22 cellular contexts compared by ENCODE assay signal in the genomic region with DNA sequence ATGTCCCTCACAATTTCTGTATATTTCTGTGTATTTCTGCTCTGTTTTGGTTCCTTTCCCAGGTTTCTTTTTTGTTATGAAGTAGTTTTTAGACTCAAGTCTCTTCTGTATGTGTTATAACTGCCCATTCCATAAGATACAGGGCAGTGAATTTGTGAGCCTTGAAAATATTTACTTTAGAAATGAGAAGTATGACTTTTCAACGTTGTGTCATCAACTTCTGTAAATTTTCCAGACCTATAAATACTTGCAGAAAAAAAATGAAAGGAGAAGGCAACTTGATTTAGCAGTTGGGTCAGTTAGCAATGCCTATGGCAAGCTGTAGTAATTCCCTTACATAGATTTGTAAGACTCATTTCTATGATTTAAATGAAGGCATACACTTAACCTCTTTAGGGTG. TPM values are rescaled to one million over a fixed set of nuclear protein-coding genes. Genes with fewer than 3 reads are reported as not detected.
DNase-seq lines count a peak whose midpoint lies in the region; ATAC-seq and TF ChIP-seq lines count a peak whose summit lies in the region.
"Had no signal": no experiment of that assay in that cellular context is flagged by ENCODE, and none has a peak within 500 bp of the region (broad histone marks: within the 10 kb centered on the region; RNA-seq: fewer than 3 reads in every experiment).

No MANE protein-coding gene starts in this region.

- H3K27me3 ChIP-seq in RWPE2 (ENCODE audit: insufficient read depth, poor library complexity, severe bottlenecking) (no peaks in the 10 kb centered on the region), rectal smooth muscle tissue (ENCODE audit: control insufficient read depth, insufficient read depth, low read length) (no peaks in the 10 kb centered on the region), gastrocnemius medialis (no peaks in the 10 kb centered on the region)
- H3K27me3 ChIP-seq: foreskin keratinocyte, left lung, upper lobe of right lung had no signal

- H3K9me3 ChIP-seq in RWPE2 (ENCODE audit: severe bottlenecking) = no peaks in the 10 kb centered on the region
- H3K9me3 ChIP-seq in gastrocnemius medialis = no peaks in the 10 kb centered on the region
- H3K9me3 ChIP-seq: left lung, upper lobe of right lung had no signal

- TF ChIP-seq CTCF in Calu3 (IDR thresholded peaks at IDR 0.05; ENCODE audit: unreplicated experiment) (no peak), RWPE2 (IDR thresholded peaks at IDR 0.05; ENCODE audit: poor library complexity, severe bottlenecking) (no peak), gastrocnemius medialis (IDR thresholded peaks at IDR 0.05 in 4 of 5, conservative IDR thresholded peaks at IDR 0.05 in 1 of 5) (no peak)

- H3K4me1 Mint-ChIP-seq in Calu3 (ENCODE audit: low read depth, unreplicated experiment) = peaks cover 87% of the 10 kb centered on the region
- H3K4me1 Mint-ChIP-seq: activated CD4-positive, alpha-beta memory T cell treated with anti-CD3 and anti-CD28 coated beads, Interleukin-2, amount 10 ng/mL, durations not matched to agents 7 days and 5 days had no signal

- H3K9ac ChIP-seq in rectal smooth muscle tissue (ENCODE audit: low read length) = no peak overlapping the region

- CTCF ChIA-PET in Calu3 (lab: Charles Lee) = interaction anchor here (1.1 kb wide), 2 partner anchors 11 to 114 kb away, joined by 3 to 4 read pairs; a partner anchor contains a TSS

- no peak overlapping the region for H3K4me3 ChIP-seq in RWPE2 (ENCODE audit: severe bottlenecking)
- H3K4me3 ChIP-seq in rectal smooth muscle tissue (ENCODE audit: low read length) = no peak overlapping the region
- H3K4me3 ChIP-seq in gastrocnemius medialis = no peak overlapping the region
- H3K4me3 ChIP-seq: cardiac muscle cell, left lung, upper lobe of right lung had no signal

- no peak for TF ChIP-seq POLR2A in gastrocnemius medialis (IDR thresholded peaks at IDR 0.05)

- peak overlapping the region; percentile 96 for H3K27ac ChIP-seq in RWPE2 (ENCODE audit: poor library complexity, severe bottlenecking)
- H3K27ac ChIP-seq in rectal smooth muscle tissue (ENCODE audit: low read depth, low read length) = peak overlapping the region; percentile 51
- H3K27ac ChIP-seq in gastrocnemius medialis = peak overlapping the region in 1 of 4 donors; percentile 32
- H3K27ac ChIP-seq: cardiac muscle cell, foreskin keratinocyte, left lung, upper lobe of right lung had no signal

- peaks cover 95% of the 10 kb centered on the region for H3K36me3 ChIP-seq in RWPE2 (ENCODE audit: low read depth)
- no peaks in the 10 kb centered on the region for H3K36me3 ChIP-seq in rectal smooth muscle tissue (ENCODE audit: control insufficient read depth, insufficient read depth, low read length)
- no peaks in the 10 kb centered on the region for H3K36me3 ChIP-seq in gastrocnemius medialis
- H3K36me3 ChIP-seq: cardiac muscle cell, left lung, upper lobe of right lung had no signal

- DNase-seq in Calu3 = no peak
- DNase-seq in RWPE2 (ENCODE audit: low spot score) = no peak
- peak; percentile 76 for DNase-seq in fibroblast of peridontal ligament (ENCODE audit: extremely low read depth)
- DNase-seq in GDM1 (lab: John Stamatoyannopoulos, UW) = no peak
- no peak for DNase-seq in gastrocnemius medialis
- no peak for DNase-seq in posterior vena cava (ENCODE audit: low spot score)
- DNase-seq: activated CD4-positive, alpha-beta memory T cell treated with anti-CD3 and anti-CD28 coated beads, Interleukin-2, amount 10 ng/mL, durations not matched to agents 7 days and 5 days; activated T-cell treated with anti-CD3 and anti-CD28 coated beads, Interleukin-2, amount 50 U/mL, for 48 hours; CD4-positive, alpha-beta T cell; DMS79 treated with DMSO at 0.1 percent for 48 hours; effector memory CD4-positive, alpha-beta T cell; left lung; NCI-H146; nucleus accumbens; Right ventricle myocardium superior; upper lobe of right lung had no signal

- intact Hi-C loops in Calu3 (cut with micrococcal nuclease; ENCODE audit: unreplicated experiment) = loop anchor here (5.0 kb wide), 2 partner anchors 37 to 102 kb away; no protein-coding TSS in a partner anchor
- intact Hi-C loops in gastrocnemius medialis (cut with DNase I; ENCODE audit: low total_unique reads) = no loop called here
- intact Hi-C loops in posterior vena cava (cut with DNase I) = no loop called here

- no peaks in the 10 kb centered on the region for H3K9me3 Mint-ChIP-seq in Calu3 (ENCODE audit: low read depth, unreplicated experiment)
- H3K9me3 Mint-ChIP-seq: activated CD4-positive, alpha-beta memory T cell treated with anti-CD3 and anti-CD28 coated beads, Interleukin-2, amount 10 ng/mL, durations not matched to agents 7 days and 5 days; CD4-positive, alpha-beta T cell; T-helper 1 cell treated with Interleukin-12 subunit alpha and Interleukin-12 subunit beta and Interleukin-4 antibody, amounts not matched to agents 30 μg/mL and 1 μg/mL, for 36 hours had no signal

- peaks cover 20% of the 10 kb centered on the region for H3K36me3 Mint-ChIP-seq in Calu3 (ENCODE audit: insufficient read depth, unreplicated experiment)
- H3K36me3 Mint-ChIP-seq: activated naive CD8-positive, alpha-beta T cell had no signal

- H3K27me3 Mint-ChIP-seq in Calu3 (ENCODE audit: unreplicated experiment) = no peaks in the 10 kb centered on the region
- H3K27me3 Mint-ChIP-seq: activated naive CD8-positive, alpha-beta T cell had no signal

- H3K27ac Mint-ChIP-seq in Calu3 (ENCODE audit: unreplicated experiment) = peak overlapping the region; percentile 84
- H3K27ac Mint-ChIP-seq: activated CD4-positive, alpha-beta memory T cell treated with anti-CD3 and anti-CD28 coated beads, Interleukin-2, amount 10 ng/mL, durations not matched to agents 7 days and 5 days; activated naive CD8-positive, alpha-beta T cell; CD4-positive, alpha-beta T cell; T-helper 1 cell treated with Interleukin-12 subunit alpha and Interleukin-12 subunit beta and Interleukin-4 antibody, amounts not matched to agents 30 μg/mL and 1 μg/mL, for 36 hours had no signal

- H3K4me3 Mint-ChIP-seq in Calu3 (ENCODE audit: low read depth, unreplicated experiment) = peak overlapping the region; percentile 43
- H3K4me3 Mint-ChIP-seq: activated CD4-positive, alpha-beta memory T cell treated with anti-CD3 and anti-CD28 coated beads, Interleukin-2, amount 10 ng/mL, durations not matched to agents 7 days and 5 days; activated naive CD8-positive, alpha-beta T cell; CD4-positive, alpha-beta T cell; T-helper 1 cell treated with Interleukin-12 subunit alpha and Interleukin-12 subunit beta and Interleukin-4 antibody, amounts not matched to agents 30 μg/mL and 1 μg/mL, for 36 hours had no signal

- BruUV-seq in Calu3 (replicated peaks; lab: Mats Ljungman, UMichigan) = no TSS peak

- H3K4me1 ChIP-seq in RWPE2 (ENCODE audit: insufficient read depth, poor library complexity, severe bottlenecking) = peaks cover 96% of the 10 kb centered on the region
- peaks cover 21% of the 10 kb centered on the region for H3K4me1 ChIP-seq in rectal smooth muscle tissue (ENCODE audit: control insufficient read depth, insufficient read depth, low read length)
- peaks cover 4 to 33% of the 10 kb centered on the region in 2 donors for H3K4me1 ChIP-seq in gastrocnemius medialis

- ATAC-seq in RWPE2 (ENCODE audit: low read depth) (no peak), gastrocnemius medialis (no peak), HG03565 (IDR thresholded peaks at IDR 0.05; ENCODE audit: unreplicated experiment) (no peak)
- ATAC-seq: foreskin keratinocyte, left lung, upper lobe of right lung had no signal

- in situ Hi-C loops in gastrocnemius medialis (cut with MboI; ENCODE audit: low sequenced_read_pairs in 4 of 4) = no loop called here

RNA-seq across cellular contexts. Expression of a gene that starts 11.5 kb away (rescaled TPM):
- total RNA-seq in Calu3 (2022) (85.3 and 87.4 TPM in 2 replicates), gastrocnemius medialis (10 to 100 TPM; 28.0 to 34.8 (median 29.4) TPM), posterior vena cava (10 to 100 TPM; 80.8 to 87.2 TPM)
- total RNA-seq: activated CD4-positive, alpha-beta memory T cell treated with anti-CD3 and anti-CD28 coated beads, Interleukin-2, amount 10 ng/mL, durations not matched to agents 7 days and 5 days; CD4-positive, alpha-beta T cell had no signal
